In genomic region chr14:104894331-104895206, GRCh38 we compare ENCODE assay signal across 24 cellular contexts. TPM values are rescaled to one million over a fixed set of nuclear protein-coding genes. Genes with fewer than 3 reads are reported as not detected.
DNase-seq lines count a peak whose midpoint lies in the region; ATAC-seq, FAIRE-seq and TF ChIP-seq lines count a peak whose summit lies in the region.
"Had no signal": no experiment of that assay in that cellular context is flagged by ENCODE, and none has a peak within 500 bp of the region (broad histone marks: within the 10 kb centered on the region; RNA-seq: fewer than 3 reads in every experiment).

No MANE protein-coding gene starts in this region.

- no peak overlapping the region for H3K27ac Mint-ChIP-seq in endothelial cell (ENCODE audit: unreplicated experiment)
- H3K27ac Mint-ChIP-seq: activated CD8-positive, alpha-beta T cell treated with anti-CD3 and anti-CD28 coated beads, Interleukin-2, amount 10 ng/mL, durations not matched to agents 7 days and 5 days; activated naive CD8-positive, alpha-beta T cell; CD4-positive, alpha-beta memory T cell; T-helper 1 cell treated with Interleukin-12 subunit alpha and Interleukin-12 subunit beta and Interleukin-4 antibody, amounts not matched to agents 30 μg/mL and 1 μg/mL, for 36 hours had no signal

- H4K20me1 ChIP-seq in HepG2 (ENCODE audit: insufficient read depth, low read length) (no peaks in the 10 kb centered on the region), Karpas-422 (ENCODE audit: insufficient read depth, low read depth, low read length) (no peaks in the 10 kb centered on the region)

- peak; percentile 56 for DNase-seq in activated effector memory CD4-positive, alpha-beta T cell treated with anti-CD3 and anti-CD28 coated beads, Interleukin-2, amount 50 U/mL, for 16 hours
- no peak for DNase-seq in activated effector memory CD4-positive, alpha-beta T cell treated with Interleukin-2 at 50 U/mL for 16 hours
- DNase-seq in endothelial cell (ENCODE audit: low spot score) (peak; percentile 21), HepG2 (ENCODE audit: low spot score) (no peak), DMS79 treated with DMSO at 0.1 percent for 48 hours (lab: John Stamatoyannopoulos, UW) (no peak), ureter (ENCODE audit: low spot score) (no peak), Karpas-422 (no peak)
- DNase-seq: activated CD8-positive, alpha-beta T cell treated with anti-CD3 and anti-CD28 coated beads, Interleukin-2, amount 10 ng/mL, durations not matched to agents 7 days and 5 days; CD4-positive, alpha-beta memory T cell; colonic mucosa; erythroblast; gastrocnemius medialis; NCI-H2029 treated with DMSO at 0.1 percent for 48 hours; NCI-H510A; SHP77 treated with DMSO at 0.1 percent for 48 hours; stimulated activated CD4-positive, alpha-beta T cell treated with anti-CD3 and anti-CD28 coated beads, Interleukin-4, amount 100 ng/mL, for 4 hours had no signal

- H3K36me3 ChIP-seq in HepG2 (replicated peaks in 1 of 2; ENCODE audit: control insufficient read depth in 1 of 2, insufficient read depth in 2 of 2, low read length in 2 of 2) (no peaks in the 10 kb centered on the region), Karpas-422 (ENCODE audit: insufficient read depth, low read length) (no peaks in the 10 kb centered on the region)
- H3K36me3 ChIP-seq: colonic mucosa, gastrocnemius medialis had no signal

- H3K27ac ChIP-seq in HepG2 (ENCODE audit: extremely low read length, insufficient read depth, low read length) (no peak overlapping the region), Karpas-422 (ENCODE audit: low read length) (no peak overlapping the region)
- H3K27ac ChIP-seq: colonic mucosa, gastrocnemius medialis had no signal

- H3K27me3 Mint-ChIP-seq in endothelial cell (ENCODE audit: unreplicated experiment): peaks cover 4% of the 10 kb centered on the region
- H3K27me3 Mint-ChIP-seq: activated naive CD8-positive, alpha-beta T cell had no signal

- no peak for TF ChIP-seq RAD21 in HepG2 (CRISPR knock-in tag; IDR thresholded peaks at IDR 0.05)

- BruUV-seq in HepG2 (replicated peaks; lab: Mats Ljungman, UMichigan): no TSS peak

- H3K4me2 ChIP-seq in HepG2 (ENCODE audit: low read depth, low read length) (no peak overlapping the region), Karpas-422 (ENCODE audit: low read depth, low read length, poor library complexity, severe bottlenecking) (no peak overlapping the region)
- H3K4me2 ChIP-seq: smooth muscle cell had no signal

- H3K4me1 Mint-ChIP-seq in endothelial cell (ENCODE audit: unreplicated experiment): no peaks in the 10 kb centered on the region

- 91% methylated on average over 23 of the region's 30 CpGs for WGBS in HepG2 (ENCODE audit: low lambda C conversion rate)

- H3K4me3 ChIP-seq in HepG2 (replicated peaks in 1 of 3; ENCODE audit: insufficient read depth in 1 of 3, low read depth in 2 of 3, low read length in 3 of 3) (no peak overlapping the region), Karpas-422 (ENCODE audit: low read length) (no peak overlapping the region)
- H3K4me3 ChIP-seq: colonic mucosa, gastrocnemius medialis, smooth muscle cell had no signal

- H3K9me3 Mint-ChIP-seq in endothelial cell (ENCODE audit: unreplicated experiment): no peaks in the 10 kb centered on the region
- H3K9me3 Mint-ChIP-seq: CD4-positive, alpha-beta memory T cell; T-helper 1 cell treated with Interleukin-12 subunit alpha and Interleukin-12 subunit beta and Interleukin-4 antibody, amounts not matched to agents 30 μg/mL and 1 μg/mL, for 36 hours had no signal

- no peak for FAIRE-seq in HepG2 (lab: Jason Lieb, UNC)
- FAIRE-seq: H54 had no signal

- no peak overlapping the region for H3K9ac ChIP-seq in HepG2 (ENCODE audit: insufficient read depth, low read depth, low read length)
- H3K9ac ChIP-seq in Karpas-422 (ENCODE audit: low read length): no peak overlapping the region
- H3K9ac ChIP-seq: parathyroid adenoma had no signal

- in situ Hi-C loops in HepG2 (cut with HindIII; ENCODE audit: extremely low pct_ligation_motif_present, low pct_unique_long_range_greater_than_20kb): no loop called here

- CTCF ChIA-PET in HepG2 (lab: Yijun Ruan, JAX; ENCODE audit: low intra/inter-chr PET ratio, low total read pairs): interaction anchor here (0.8 kb wide), 1 partner anchor 151 kb away, joined by 3 read pairs; no protein-coding TSS in a partner anchor

- TF ChIP-seq EP300 in HepG2 (IDR thresholded peaks at IDR 0.05; ENCODE audit: low read depth in 2 of 2, low read length in 2 of 2) (no peak), HepG2 (CRISPR knock-in tag; IDR thresholded peaks at IDR 0.05; ENCODE audit: borderline replicate concordance) (no peak)

- POLR2A ChIA-PET in HepG2 (lab: Yijun Ruan, JAX): interaction anchor here (1.1 to 1.8 kb wide), 3 partner anchors 18 to 68 kb away, joined by 3 to 6 read pairs (median 3); partner anchors contain the start of gene CEP170B

- H3K4me1 ChIP-seq in HepG2 (ENCODE audit: insufficient read depth, low read length) (peaks cover 9% of the 10 kb centered on the region; the same call in 1 of the 2 replicates), Karpas-422 (ENCODE audit: low read length) (peaks cover 45% of the 10 kb centered on the region)
- H3K4me1 ChIP-seq: colonic mucosa, gastrocnemius medialis had no signal

- H3K36me3 Mint-ChIP-seq in endothelial cell (ENCODE audit: low read depth, unreplicated experiment): peaks cover 3% of the 10 kb centered on the region
- H3K36me3 Mint-ChIP-seq: activated naive CD8-positive, alpha-beta T cell; CD4-positive, alpha-beta memory T cell had no signal

- TF ChIP-seq CTCF in endothelial cell (IDR thresholded peaks at IDR 0.05; ENCODE audit: unreplicated experiment) (no peak), HepG2 (CRISPR knock-in tag; IDR thresholded peaks at IDR 0.05) (peak; percentile 1; the same call in 1 of the 2 replicates)

- intact Hi-C loops in HepG2 (cut with micrococcal nuclease; ENCODE audit: unreplicated experiment): no loop called here

- H3K79me2 ChIP-seq in HepG2 (ENCODE audit: insufficient read depth, low read length): no peaks in the 10 kb centered on the region
- no peaks in the 10 kb centered on the region for H3K79me2 ChIP-seq in Karpas-422 (ENCODE audit: low read length)
- H3K79me2 ChIP-seq: parathyroid adenoma had no signal

- H3K9me2 ChIP-seq in Karpas-422 (replicated peaks; ENCODE audit: insufficient read depth, low read length): no peaks in the 10 kb centered on the region

- ATAC-seq in HepG2: peak; percentile 27
- no peak for ATAC-seq in HG02840 (IDR thresholded peaks at IDR 0.05; ENCODE audit: low FRiP score, unreplicated experiment)
- ATAC-seq: activated CD8-positive, alpha-beta T cell treated with anti-CD3 and anti-CD28 coated beads, Interleukin-2, amount 10 ng/mL, durations not matched to agents 7 days and 5 days; gastrocnemius medialis had no signal

- TF ChIP-seq POLR2A in HepG2 (IDR thresholded peaks at IDR 0.05; ENCODE audit: insufficient read depth in 1 of 2, low read depth in 2 of 2, low read length in 2 of 2): no peak

- H3K9me3 ChIP-seq in HepG2 (ENCODE audit: low read length): no peaks in the 10 kb centered on the region
- H3K9me3 ChIP-seq in Karpas-422 (ENCODE audit: low read length): no peaks in the 10 kb centered on the region
- H3K9me3 ChIP-seq: colonic mucosa, gastrocnemius medialis had no signal

- H2AFZ ChIP-seq in HepG2 (ENCODE audit: low read length) (no peak overlapping the region), Karpas-422 (ENCODE audit: low read length) (no peak overlapping the region)
- H2AFZ ChIP-seq: parathyroid adenoma had no signal

- H3K27me3 ChIP-seq in HepG2 (ENCODE audit: control insufficient read depth in 1 of 2, insufficient read depth in 2 of 2, low read length in 2 of 2): peaks cover 0 to 7% of the 10 kb centered on the region in 2 experiments; a peak in 2 of 5 replicates
- H3K27me3 ChIP-seq in Karpas-422 (ENCODE audit: low read length): no peaks in the 10 kb centered on the region
- H3K27me3 ChIP-seq: colonic mucosa, gastrocnemius medialis had no signal

- H3K4me3 Mint-ChIP-seq in endothelial cell (ENCODE audit: unreplicated experiment): no peak overlapping the region
- H3K4me3 Mint-ChIP-seq: activated CD8-positive, alpha-beta T cell treated with anti-CD3 and anti-CD28 coated beads, Interleukin-2, amount 10 ng/mL, durations not matched to agents 7 days and 5 days; activated naive CD8-positive, alpha-beta T cell; CD4-positive, alpha-beta memory T cell; T-helper 1 cell treated with Interleukin-12 subunit alpha and Interleukin-12 subunit beta and Interleukin-4 antibody, amounts not matched to agents 30 μg/mL and 1 μg/mL, for 36 hours had no signal

RNA-seq across cellular contexts. Expression of gene CEP170B, which starts 29.5 kb away (rescaled TPM):
- total RNA-seq in endothelial cell (ENCODE audit: unreplicated experiment) (11.3 TPM), HepG2 (2016; rRNA removed; fragmentation: Illumina TruSeq; extraction: Trizol) (4.4 and 8.8 TPM in 2 replicates), ureter (42.2 TPM)
- 1.9 and 3.8 TPM in 2 replicates for total RNA-seq in HepG2 (2016; cell fraction: cytosol; rRNA removed; fragmentation: Illumina TruSeq; extraction: Trizol; ENCODE audit: low read depth)
- 3.5 and 8.9 TPM in 2 replicates for total RNA-seq in HepG2 (2016; cell fraction: insoluble cytoplasmic fraction; rRNA removed; fragmentation: Illumina TruSeq; extraction: Trizol)
- 2.8 and 3.2 TPM in 2 replicates for total RNA-seq in HepG2 (2016; cell fraction: membrane; rRNA removed; fragmentation: Illumina TruSeq; extraction: Trizol)
- 7.2 and 8.8 TPM in 2 replicates for total RNA-seq in HepG2 (2016; cell fraction: nucleus; rRNA removed; fragmentation: Illumina TruSeq; extraction: Trizol)
- 4.3 and 6.2 TPM in 2 replicates for polyA plus RNA-seq in HepG2 (2011; rRNA removed)
- polyA plus RNA-seq in HepG2 (2011; cell fraction: cytosol; rRNA removed): 3.5 and 4.9 TPM in 2 replicates
- polyA plus RNA-seq in HepG2 (2011; cell fraction: nucleus; rRNA removed): 25.2 and 37.7 TPM in 2 replicates
- 7.4 and 10.5 TPM in 2 replicates for polyA plus RNA-seq in HepG2 (2012)
- 0.50 and 0.58 TPM in 2 replicates for polyA plus RNA-seq in HepG2 (2016; cell fraction: cytosol; fragmentation: Illumina TruSeq; extraction: Trizol; ENCODE audit: low read depth)
- polyA plus RNA-seq in HepG2 (2016; cell fraction: insoluble cytoplasmic fraction; fragmentation: Illumina TruSeq; extraction: Trizol; ENCODE audit: low read depth): 4.9 and 7.1 TPM in 2 replicates
- polyA plus RNA-seq in HepG2 (2016; cell fraction: membrane; fragmentation: Illumina TruSeq; extraction: Trizol; ENCODE audit: low read depth): 1.8 and 2.2 TPM in 2 replicates
- polyA plus RNA-seq in HepG2 (2016; cell fraction: nucleus; fragmentation: Illumina TruSeq; extraction: Trizol; ENCODE audit: insufficient read depth, low read depth): 43.8 and 50.2 TPM in 2 replicates
- polyA minus RNA-seq in HepG2 (2011; rRNA and poly(A)+ RNA removed; ENCODE audit: low replicate concordance): 6.4 and 7.9 TPM in 2 replicates
- 4.6 and 7.0 TPM in 2 replicates for polyA minus RNA-seq in HepG2 (2011; cell fraction: cytosol; rRNA and poly(A)+ RNA removed)
- polyA minus RNA-seq in HepG2 (2011; cell fraction: nucleus; rRNA and poly(A)+ RNA removed): 4.1 and 5.7 TPM in 2 replicates
- 0.56 and 0.94 TPM in 2 replicates for total RNA-seq in Karpas-422 (2014; rRNA removed; shearing (Covaris generic); ENCODE audit: low replicate concordance)

RNA-seq across cellular contexts. Expression of gene PLD4, which starts 30.1 kb away (rescaled TPM):
- total RNA-seq in endothelial cell (ENCODE audit: unreplicated experiment): 1.3 TPM
- not detected in 2 replicates for total RNA-seq in HepG2 (2016; rRNA removed; fragmentation: Illumina TruSeq; extraction: Trizol)
- total RNA-seq in HepG2 (2016; cell fraction: cytosol; rRNA removed; fragmentation: Illumina TruSeq; extraction: Trizol; ENCODE audit: low read depth): not detected in 2 replicates
- not detected in 2 replicates for total RNA-seq in HepG2 (2016; cell fraction: insoluble cytoplasmic fraction; rRNA removed; fragmentation: Illumina TruSeq; extraction: Trizol)
- total RNA-seq in HepG2 (2016; cell fraction: membrane; rRNA removed; fragmentation: Illumina TruSeq; extraction: Trizol): not detected in 2 replicates
- total RNA-seq in HepG2 (2016; cell fraction: nucleus; rRNA removed; fragmentation: Illumina TruSeq; extraction: Trizol): not detected in 2 replicates
- not detected in 2 replicates for polyA plus RNA-seq in HepG2 (2011; rRNA removed)
- not detected in 2 replicates for polyA plus RNA-seq in HepG2 (2011; cell fraction: cytosol; rRNA removed)
- polyA plus RNA-seq in HepG2 (2011; cell fraction: nucleus; rRNA removed): not detected in 2 replicates
- not detected in 2 replicates for polyA plus RNA-seq in HepG2 (2012)
- polyA plus RNA-seq in HepG2 (2016; cell fraction: cytosol; fragmentation: Illumina TruSeq; extraction: Trizol; ENCODE audit: low read depth): not detected in 2 replicates
- polyA plus RNA-seq in HepG2 (2016; cell fraction: insoluble cytoplasmic fraction; fragmentation: Illumina TruSeq; extraction: Trizol; ENCODE audit: low read depth): not detected in 2 replicates
- not detected in 2 replicates for polyA plus RNA-seq in HepG2 (2016; cell fraction: membrane; fragmentation: Illumina TruSeq; extraction: Trizol; ENCODE audit: low read depth)
- polyA plus RNA-seq in HepG2 (2016; cell fraction: nucleus; fragmentation: Illumina TruSeq; extraction: Trizol; ENCODE audit: insufficient read depth, low read depth): not detected in 2 replicates
- polyA minus RNA-seq in HepG2 (2011; rRNA and poly(A)+ RNA removed; ENCODE audit: low replicate concordance): 0.02 TPM in 1 of 2 replicates, not detected in the other
- polyA minus RNA-seq in HepG2 (2011; cell fraction: cytosol; rRNA and poly(A)+ RNA removed): not detected in 2 replicates
- polyA minus RNA-seq in HepG2 (2011; cell fraction: nucleus; rRNA and poly(A)+ RNA removed): not detected in 2 replicates
- total RNA-seq in ureter: 2.6 TPM
- total RNA-seq in Karpas-422 (2014; rRNA removed; shearing (Covaris generic); ENCODE audit: low replicate concordance): 146 and 265 TPM in 2 replicates
- total RNA-seq: activated CD8-positive, alpha-beta T cell treated with anti-CD3 and anti-CD28 coated beads, Interleukin-2, amount 10 ng/mL, durations not matched to agents 7 days and 5 days; CD4-positive, alpha-beta memory T cell; gastrocnemius medialis; lung microvascular endothelial cell; myocyte had no signal

Comparison
In these comparisons a context has a peak if more than half of its experiments do, and no peak if none do; other contexts are left out.
1. DNase-seq: peak in activated effector memory CD4-positive, alpha-beta T cell treated with anti-CD3 and anti-CD28 coated beads, Interleukin-2, amount 50 U/mL, for 16 hours (single experiment) and endothelial cell (single experiment); none in activated effector memory CD4-positive, alpha-beta T cell treated with Interleukin-2 at 50 U/mL for 16 hours (single experiment), HepG2 (single experiment), DMS79 treated with DMSO at 0.1 percent for 48 hours (single experiment), ureter (single experiment) and Karpas-422 (single experiment).
2. RNA of gene PLD4, which starts 30.1 kb away (total RNA-seq): 146 to 265 TPM in Karpas-422; 2.6 TPM in ureter (single experiment), 1.3 TPM in endothelial cell (single experiment) and not detected in HepG2; every median in the first group is over 10 times any median in the second.